9 cellular contexts compared by ENCODE assay signal in the genomic region with DNA sequence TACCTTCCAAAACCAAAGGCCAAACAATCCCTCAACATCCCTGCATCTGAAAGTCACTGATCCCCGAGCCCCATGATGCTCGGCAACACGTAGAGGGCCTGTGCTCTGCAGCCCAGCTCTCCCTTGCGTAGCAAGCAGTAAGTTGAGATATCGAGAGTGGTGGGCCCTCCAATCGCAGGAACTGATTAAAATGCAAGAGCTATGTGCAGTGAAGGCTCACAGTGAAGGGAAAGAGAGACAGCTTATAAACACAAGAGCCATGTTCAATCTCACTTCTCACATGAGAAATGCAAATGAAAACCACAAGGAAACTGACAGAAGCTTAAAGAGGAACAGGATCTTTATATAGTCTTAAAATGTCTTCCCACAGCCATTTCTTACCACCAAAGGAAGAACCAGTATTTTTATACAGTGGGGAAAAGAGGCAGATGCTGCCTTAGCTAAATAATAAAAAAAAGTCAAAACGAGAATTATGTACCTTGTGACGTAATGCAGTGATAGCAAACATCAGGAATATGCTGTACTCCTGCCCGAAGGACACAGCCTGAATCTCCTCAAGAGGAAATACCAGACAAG.
A peak's percentile ranks its signal among the peaks of the same experiment; 100 is the strongest.
DNase-seq lines count a peak whose midpoint lies in the region; ATAC-seq and TF ChIP-seq lines count a peak whose summit lies in the region.
"Had no signal": no experiment of that assay in that cellular context is flagged by ENCODE, and none has a peak within 500 bp of the region (broad histone marks: within the 10 kb centered on the region; RNA-seq: fewer than 3 reads in every experiment).

No MANE protein-coding gene starts in this region.

- H3K4me3 Mint-ChIP-seq in T-helper 2 cell treated with Interferon-gamma antibody and Interleukin-4, amounts not matched to agents 5 μg/mL and 100 μg/mL, for 36 hours = peak overlapping the region; percentile 33

- no peaks in the 10 kb centered on the region for H3K9me3 ChIP-seq in neutrophil

- peak overlapping the region; percentile 32 for H3K27ac Mint-ChIP-seq in T-helper 2 cell treated with Interferon-gamma antibody and Interleukin-4, amounts not matched to agents 5 μg/mL and 100 μg/mL, for 36 hours

- peaks cover 3 to 8% of the 10 kb centered on the region in 2 experiments for H3K4me1 ChIP-seq in neutrophil (ENCODE audit: control insufficient read depth in 1 of 2, insufficient read depth in 1 of 2, low read depth in 1 of 2, low read length in 1 of 2)

- DNase-seq in T-helper 2 cell treated with Interferon-gamma antibody and Interleukin-4, amounts not matched to agents 5 μg/mL and 100 μg/mL, for 36 hours (ENCODE audit: low spot score) = no peak
- DNase-seq in T-helper 2 cell = no peak
- DNase-seq in NOMO-1 treated with DMSO at 0.1 percent for 48 hours (lab: John Stamatoyannopoulos, UW; ENCODE audit: unreplicated experiment) = peak; percentile 85
- DNase-seq in effector CD8-positive, alpha-beta T cell (lab: John Stamatoyannopoulos, UW) = no peak
- no peak for DNase-seq in D341Med (ENCODE audit: low spot score)

- peak overlapping the region; percentile 71 for H3K27ac ChIP-seq in neutrophil
- H3K27ac ChIP-seq: 22Rv1 had no signal

- ATAC-seq in HG02763 (IDR thresholded peaks at IDR 0.05; ENCODE audit: unreplicated experiment) (peak; percentile 47), HG03097 (IDR thresholded peaks at IDR 0.05; ENCODE audit: low FRiP score, unreplicated experiment) (no peak)

- peaks cover 40% of the 10 kb centered on the region for H3K36me3 Mint-ChIP-seq in T-helper 2 cell treated with Interferon-gamma antibody and Interleukin-4, amounts not matched to agents 5 μg/mL and 100 μg/mL, for 36 hours (ENCODE audit: low read depth)

- peaks cover 65% of the 10 kb centered on the region for H3K36me3 ChIP-seq in neutrophil

- no peak for TF ChIP-seq CTCF in neutrophil (IDR thresholded peaks at IDR 0.05)

- no peaks in the 10 kb centered on the region for H3K9me3 Mint-ChIP-seq in T-helper 2 cell treated with Interferon-gamma antibody and Interleukin-4, amounts not matched to agents 5 μg/mL and 100 μg/mL, for 36 hours

- H3K27me3 Mint-ChIP-seq in T-helper 2 cell treated with Interferon-gamma antibody and Interleukin-4, amounts not matched to agents 5 μg/mL and 100 μg/mL, for 36 hours (ENCODE audit: low read depth) = no peaks in the 10 kb centered on the region

- H3K4me3 ChIP-seq in neutrophil (ENCODE audit: low read depth in 1 of 2, low read length in 1 of 2) = no peak overlapping the region

- H3K4me1 Mint-ChIP-seq in T-helper 2 cell treated with Interferon-gamma antibody and Interleukin-4, amounts not matched to agents 5 μg/mL and 100 μg/mL, for 36 hours (ENCODE audit: low read depth) = peaks cover 25% of the 10 kb centered on the region

- no peaks in the 10 kb centered on the region for H3K27me3 ChIP-seq in neutrophil
